In genomic region chr4:25882226-25882625, GRCh38 we compare ENCODE assay signal across 16 cellular contexts.
"Had no signal": no experiment of that assay in that cellular context is flagged by ENCODE, and none has a peak within 500 bp of the region (broad histone marks: within the 10 kb centered on the region; RNA-seq: fewer than 3 reads in every experiment).

No MANE protein-coding gene starts in this region.

- H3K9me3 Mint-ChIP-seq: activated CD4-positive, alpha-beta memory T cell treated with anti-CD3 and anti-CD28 coated beads for 36 hours; activated naive CD4-positive, alpha-beta T cell treated with anti-CD3 and anti-CD28 coated beads, Interleukin-2, amount 10 ng/mL, durations not matched to agents 7 days and 5 days; type B pancreatic cell had no signal

- DNase-seq: activated CD4-positive, alpha-beta memory T cell treated with anti-CD3 and anti-CD28 coated beads for 36 hours; activated naive CD4-positive, alpha-beta T cell treated with anti-CD3 and anti-CD28 coated beads, Interleukin-2, amount 10 ng/mL, durations not matched to agents 7 days and 5 days; activated T-cell treated with anti-CD3 and anti-CD28 coated beads, Interleukin-2, amount 50 U/mL, for 48 hours; amygdala; heart left ventricle; left colon; mesenchymal stem cell; occipital lobe; posterior cingulate gyrus; stimulated activated CD4-positive, alpha-beta T cell treated with anti-CD3 and anti-CD28 coated beads, Interleukin-2, amount 100 ng/mL, for 48 hours; stimulated activated CD8-positive, alpha-beta memory T cell treated with anti-CD3 and anti-CD28 coated beads, Interleukin-4, amount 100 ng/mL, for 48 hours; stimulated activated naive CD4-positive, alpha-beta T cell treated with Interleukin-2 at 50 U/mL for 16 hours; T-helper 1 cell had no signal

- H3K27me3 Mint-ChIP-seq: activated CD4-positive, alpha-beta memory T cell treated with anti-CD3 and anti-CD28 coated beads for 36 hours; type B pancreatic cell had no signal

- H3K4me1 Mint-ChIP-seq: activated naive CD4-positive, alpha-beta T cell treated with anti-CD3 and anti-CD28 coated beads, Interleukin-2, amount 10 ng/mL, durations not matched to agents 7 days and 5 days had no signal

- H3K9me3 ChIP-seq: heart left ventricle, thoracic aorta had no signal

- H3K4me3 ChIP-seq: heart left ventricle, thoracic aorta had no signal

- H3K27me3 ChIP-seq: heart left ventricle had no signal

- H3K36me3 ChIP-seq: heart left ventricle, thoracic aorta had no signal

- H3K36me3 Mint-ChIP-seq: activated naive CD4-positive, alpha-beta T cell treated with anti-CD3 and anti-CD28 coated beads, Interleukin-2, amount 10 ng/mL, durations not matched to agents 7 days and 5 days; type B pancreatic cell; WTC11 had no signal

- H3K4me3 Mint-ChIP-seq: activated CD4-positive, alpha-beta memory T cell treated with anti-CD3 and anti-CD28 coated beads for 36 hours; activated naive CD4-positive, alpha-beta T cell treated with anti-CD3 and anti-CD28 coated beads, Interleukin-2, amount 10 ng/mL, durations not matched to agents 7 days and 5 days; type B pancreatic cell; WTC11 had no signal

- H3K27ac Mint-ChIP-seq: activated CD4-positive, alpha-beta memory T cell treated with anti-CD3 and anti-CD28 coated beads for 36 hours; activated naive CD4-positive, alpha-beta T cell treated with anti-CD3 and anti-CD28 coated beads, Interleukin-2, amount 10 ng/mL, durations not matched to agents 7 days and 5 days; type B pancreatic cell; WTC11 had no signal

- H3K27ac ChIP-seq: heart left ventricle, thoracic aorta had no signal
